In the genomic region with DNA sequence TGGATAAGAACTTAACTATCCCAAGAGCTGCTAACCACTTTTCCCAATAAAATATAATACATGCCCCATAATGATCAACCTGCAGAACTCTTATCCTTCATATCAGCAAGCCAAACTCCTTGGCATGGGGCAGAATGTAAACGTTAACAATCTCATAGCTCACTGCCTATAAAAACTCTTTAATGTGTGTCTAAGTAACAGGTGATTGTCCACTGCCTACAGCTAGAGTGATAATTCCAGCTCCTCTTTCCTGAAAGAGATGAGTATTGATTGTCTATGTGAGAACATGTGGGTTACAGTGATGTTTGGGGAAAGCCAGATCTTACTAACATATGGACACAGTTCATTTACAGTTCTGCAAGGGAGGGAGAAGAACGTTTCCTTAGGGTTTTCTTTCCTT, we compare ENCODE assay signal across 12 cellular contexts. TPM values are rescaled to one million over a fixed set of nuclear protein-coding genes. Genes with fewer than 3 reads are reported as not detected.
A peak's percentile ranks its signal among the peaks of the same experiment; 100 is the strongest.
DNase-seq lines count a peak whose midpoint lies in the region; ATAC-seq lines count a peak whose summit lies in the region.
"Had no signal": no experiment of that assay in that cellular context is flagged by ENCODE, and none has a peak within 500 bp of the region (broad histone marks: within the 10 kb centered on the region; RNA-seq: fewer than 3 reads in every experiment).

No MANE protein-coding gene starts in this region.

- no peak overlapping the region for H3K27ac Mint-ChIP-seq in activated CD4-positive, alpha-beta memory T cell treated with anti-CD3 and anti-CD28 coated beads for 36 hours
- H3K27ac Mint-ChIP-seq: B cell; CD4-positive, alpha-beta T cell; CD8-positive, alpha-beta T cell had no signal

- peak; percentile 19 for DNase-seq in NCI-H2171 treated with DMSO at 0.1 percent for 48 hours (lab: John Stamatoyannopoulos, UW)
- DNase-seq in NCI-H2171 (lab: John Stamatoyannopoulos, UW) = no peak
- no peak for DNase-seq in left colon
- DNase-seq in stimulated activated CD4-positive, alpha-beta T cell treated with anti-CD3 and anti-CD28 coated beads, Interleukin-2, amount 100 ng/mL, for 48 hours = no peak
- no peak for DNase-seq in activated CD4-positive, alpha-beta memory T cell treated with anti-CD3 and anti-CD28 coated beads for 36 hours
- DNase-seq: AML-193; Caco-2; Calu3; CD4-positive, alpha-beta T cell; CD8-positive, alpha-beta T cell; GF-D8 had no signal

- CTCF ChIA-PET in activated CD4-positive, alpha-beta memory T cell treated with anti-CD3 and anti-CD28 coated beads for 36 hours (lab: Charles Lee) = no interaction called here

- intact Hi-C loops in left colon (cut with DNase I, micrococcal nuclease) = no loop called here
- intact Hi-C loops in activated CD4-positive, alpha-beta memory T cell treated with anti-CD3 and anti-CD28 coated beads for 36 hours (cut with micrococcal nuclease) = no loop called here

- POLR2A ChIA-PET in activated CD4-positive, alpha-beta memory T cell treated with anti-CD3 and anti-CD28 coated beads for 36 hours (lab: Charles Lee) = no interaction called here

- peaks cover 28% of the 10 kb centered on the region for H3K27me3 Mint-ChIP-seq in activated CD4-positive, alpha-beta memory T cell treated with anti-CD3 and anti-CD28 coated beads for 36 hours

- ATAC-seq in left colon = peak; percentile 55
- ATAC-seq: CD8-positive, alpha-beta T cell had no signal

- no peak overlapping the region for H3K4me3 Mint-ChIP-seq in activated CD4-positive, alpha-beta memory T cell treated with anti-CD3 and anti-CD28 coated beads for 36 hours
- H3K4me3 Mint-ChIP-seq: B cell; CD4-positive, alpha-beta T cell; CD8-positive, alpha-beta T cell had no signal

- no peaks in the 10 kb centered on the region for H3K9me3 Mint-ChIP-seq in activated CD4-positive, alpha-beta memory T cell treated with anti-CD3 and anti-CD28 coated beads for 36 hours
- H3K9me3 Mint-ChIP-seq: CD4-positive, alpha-beta T cell; CD8-positive, alpha-beta T cell had no signal

- H3K4me1 Mint-ChIP-seq in activated CD4-positive, alpha-beta memory T cell treated with anti-CD3 and anti-CD28 coated beads for 36 hours (ENCODE audit: low read depth) = no peaks in the 10 kb centered on the region
- H3K4me1 Mint-ChIP-seq: B cell had no signal

- no peaks in the 10 kb centered on the region for H3K36me3 Mint-ChIP-seq in activated CD4-positive, alpha-beta memory T cell treated with anti-CD3 and anti-CD28 coated beads for 36 hours
- H3K36me3 Mint-ChIP-seq: CD8-positive, alpha-beta T cell had no signal

RNA-seq across cellular contexts. Expression of a gene that starts 11.3 kb away (rescaled TPM):
- 10 to 100 TPM; 34.0 to 37.7 TPM for total RNA-seq in left colon
- 1 to 10 TPM; 3.9 to 4.4 TPM for total RNA-seq in activated CD4-positive, alpha-beta memory T cell treated with anti-CD3 and anti-CD28 coated beads for 36 hours

Comparison
In these comparisons a context has a peak if more than half of its experiments do, and no peak if none do; other contexts are left out.
1. RNA of a gene that starts 11.3 kb away (total RNA-seq): 34.0 to 37.7 TPM in left colon; 3.9 to 4.4 TPM in activated CD4-positive, alpha-beta memory T cell treated with anti-CD3 and anti-CD28 coated beads for 36 hours; every median in the first group is over 4 times any median in the second.